17 cellular contexts compared by ENCODE assay signal in the genomic region with DNA sequence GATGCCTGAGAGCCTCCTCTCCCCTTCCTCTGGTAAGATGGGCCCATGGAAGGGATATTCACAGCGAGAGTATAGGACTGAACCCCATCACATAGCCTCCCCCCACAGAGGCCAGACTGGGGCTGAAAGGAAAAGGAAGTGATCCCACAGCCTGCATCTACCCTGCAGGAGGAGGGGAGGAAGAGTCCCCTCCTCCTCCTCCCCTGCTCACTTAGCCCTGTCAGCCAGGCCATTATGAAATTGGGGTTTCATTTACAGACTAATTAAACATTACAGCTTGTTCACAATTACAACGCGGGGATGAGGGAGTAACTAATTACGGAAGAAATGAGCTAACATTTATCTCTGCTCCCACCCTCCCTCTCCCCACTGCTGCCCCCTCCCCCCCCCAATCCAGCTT. TPM values are rescaled to one million over a fixed set of nuclear protein-coding genes. Genes with fewer than 3 reads are reported as not detected.
DNase-seq lines count a peak whose midpoint lies in the region; ATAC-seq, FAIRE-seq and TF ChIP-seq lines count a peak whose summit lies in the region.
"Had no signal": no experiment of that assay in that cellular context is flagged by ENCODE, and none has a peak within 500 bp of the region (broad histone marks: within the 10 kb centered on the region; RNA-seq: fewer than 3 reads in every experiment).

No MANE protein-coding gene starts in this region.

- H4K20me1 ChIP-seq in IMR-90 (ENCODE audit: insufficient read depth, low read length) = peaks cover 4% of the 10 kb centered on the region; the same call in 1 of the 2 replicates

- H4K5ac ChIP-seq in IMR-90 (ENCODE audit: low read depth, low read length) = no peak overlapping the region

- H3K36me3 Mint-ChIP-seq in neural crest cell (ENCODE audit: low read depth) = peaks cover 13% of the 10 kb centered on the region
- no peaks in the 10 kb centered on the region for H3K36me3 Mint-ChIP-seq in activated naive CD4-positive, alpha-beta T cell treated with anti-CD3 and anti-CD28 coated beads, Interleukin-2, amount 10 ng/mL, durations not matched to agents 7 days and 5 days

- CTCF ChIA-PET in IMR-90 (lab: Yijun Ruan, JAX) = interaction anchor here (1.2 to 1.3 kb wide), 2 partner anchors 19 to 21 kb away, joined by 3 read pairs; no protein-coding TSS in a partner anchor
- CTCF ChIA-PET in activated naive CD4-positive, alpha-beta T cell treated with anti-CD3 and anti-CD28 coated beads, Interleukin-2, amount 10 ng/mL, durations not matched to agents 7 days and 5 days (lab: Charles Lee) = interaction anchor here (1.0 to 1.8 kb wide), 10 partner anchors 12 to 81 kb away, joined by 3 to 8 read pairs (median 4); no protein-coding TSS in a partner anchor

- DNase-seq in IMR-90 (no peak), ascending aorta (ENCODE audit: low spot score in 2 of 2) (no peak), neural crest cell (ENCODE audit: low read depth, low spot score) (no peak), transverse colon (no peak), GM12891 (ENCODE audit: insufficient read length, low spot score) (no peak), NCI-H2107 treated with DMSO at 0.1 percent for 48 hours (lab: John Stamatoyannopoulos, UW; ENCODE audit: unreplicated experiment) (no peak)
- DNase-seq in activated CD4-positive, CD25-positive, alpha-beta regulatory T cell treated with anti-CD3 and anti-CD28 coated beads, Interleukin-2, amount 50 U/mL, for 72 hours = no peak
- DNase-seq in activated naive CD4-positive, alpha-beta T cell treated with anti-CD3 and anti-CD28 coated beads, Interleukin-2, amount 10 ng/mL, durations not matched to agents 7 days and 5 days = no peak
- DNase-seq: effector memory CD4-positive, alpha-beta T cell; MM.1S; NCI-H1694; PC-9; SIG-M5 had no signal

- H2AFZ ChIP-seq in IMR-90 (replicated peaks; ENCODE audit: low read length, poor library complexity) = peak overlapping the region; percentile 67
- H2AFZ ChIP-seq: PC-9 had no signal

- H2BK15ac ChIP-seq in IMR-90 (ENCODE audit: low read depth, low read length) = no peak overlapping the region

- POLR2A ChIA-PET in IMR-90 (lab: Charles Lee; ENCODE audit: unreplicated experiment) = no interaction called here

- H3K23ac ChIP-seq in IMR-90 (ENCODE audit: low read depth, low read length) = no peak overlapping the region; the same call in 1 of the 2 replicates

- H2BK5ac ChIP-seq in IMR-90 (ENCODE audit: low read depth, low read length, poor library complexity, severe bottlenecking) = no peak overlapping the region

- H3K9me1 ChIP-seq in IMR-90 (ENCODE audit: insufficient read depth, low read length) = peaks cover 13% of the 10 kb centered on the region

- H3K56ac ChIP-seq in IMR-90 (ENCODE audit: extremely low read depth, insufficient read depth, low read length) = no peak overlapping the region

- in situ Hi-C loops in IMR-90 (cut with MboI; ENCODE audit: low sequenced_read_pairs) (no loop called here), transverse colon (cut with MboI; ENCODE audit: low pct_ligation_motif_present in 1 of 4, low pct_unique_long_range_greater_than_20kb in 1 of 4, low sequenced_read_pairs in 3 of 4) (no loop called here)

- no peak overlapping the region for H3K4me2 ChIP-seq in IMR-90 (ENCODE audit: low read depth, low read length)
- H3K4me2 ChIP-seq: PC-9 had no signal

- H3K18ac ChIP-seq in IMR-90 (ENCODE audit: low read depth, low read length) = no peak overlapping the region

- H3K4me3 ChIP-seq in IMR-90 (ENCODE audit: insufficient read depth, low read depth, low read length) = no peak overlapping the region
- H3K4me3 ChIP-seq in ascending aorta = no peak overlapping the region
- H3K4me3 ChIP-seq in transverse colon = no peak overlapping the region
- H3K4me3 ChIP-seq: gastrocnemius medialis, PC-9 had no signal

- H3K4me1 Mint-ChIP-seq in neural crest cell = peaks cover 57% of the 10 kb centered on the region
- H3K4me1 Mint-ChIP-seq in activated naive CD4-positive, alpha-beta T cell treated with anti-CD3 and anti-CD28 coated beads, Interleukin-2, amount 10 ng/mL, durations not matched to agents 7 days and 5 days = peaks cover 7% of the 10 kb centered on the region

- no peak for TF ChIP-seq POLR2A in IMR-90 (IDR thresholded peaks at IDR 0.05; ENCODE audit: low read depth, low read length)
- no peak for TF ChIP-seq POLR2A in transverse colon (IDR thresholded peaks at IDR 0.05)
- no peak for TF ChIP-seq POLR2A in GM12891 (IDR thresholded peaks at IDR 0.05; ENCODE audit: low read depth, low read length)

- H2AK9ac ChIP-seq in IMR-90 (replicated peaks; ENCODE audit: low read depth, low read length, poor library complexity) = no peak overlapping the region

- H2BK120ac ChIP-seq in IMR-90 (ENCODE audit: low read depth, low read length) = no peak overlapping the region

- H3K36me3 ChIP-seq in IMR-90 (ENCODE audit: control insufficient read depth, insufficient read depth, low read length) = peaks cover 3% of the 10 kb centered on the region; the same call in 1 of the 2 replicates
- peaks cover 0 to under 1% of the 10 kb centered on the region in 2 donors for H3K36me3 ChIP-seq in ascending aorta
- no peaks in the 10 kb centered on the region for H3K36me3 ChIP-seq in transverse colon
- H3K36me3 ChIP-seq: gastrocnemius medialis had no signal

- no peak overlapping the region for H3K14ac ChIP-seq in IMR-90 (replicated peaks; ENCODE audit: low read depth, low read length)

- no peaks in the 10 kb centered on the region for H3K9me3 Mint-ChIP-seq in neural crest cell
- H3K9me3 Mint-ChIP-seq in activated naive CD4-positive, alpha-beta T cell treated with anti-CD3 and anti-CD28 coated beads, Interleukin-2, amount 10 ng/mL, durations not matched to agents 7 days and 5 days = no peaks in the 10 kb centered on the region
- H3K9me3 Mint-ChIP-seq: activated naive CD4-positive, alpha-beta T cell treated with anti-CD3 and anti-CD28 coated beads, Interleukin-2, amount 50 U/mL, for 24 hours; stimulated activated naive CD8-positive, alpha-beta T cell treated with anti-CD3 and anti-CD28 coated beads, Interleukin-15, Interleukin-2, amounts not matched to agents 100 ng/mL and 50 ng/mL, for 24 hours had no signal

- no peak for TF ChIP-seq RAD21 in IMR-90 (IDR thresholded peaks at IDR 0.05; ENCODE audit: low read length)

- dilution Hi-C loops in IMR-90 (cut with HindIII; ENCODE audit: low sequenced_read_pairs, unreplicated experiment) = no loop called here

- H3K4me3 Mint-ChIP-seq in neural crest cell = peak overlapping the region; percentile 81
- no peak overlapping the region for H3K4me3 Mint-ChIP-seq in activated naive CD4-positive, alpha-beta T cell treated with anti-CD3 and anti-CD28 coated beads, Interleukin-2, amount 10 ng/mL, durations not matched to agents 7 days and 5 days
- H3K4me3 Mint-ChIP-seq: activated naive CD4-positive, alpha-beta T cell treated with anti-CD3 and anti-CD28 coated beads, Interleukin-2, amount 50 U/mL, for 24 hours; stimulated activated naive CD8-positive, alpha-beta T cell treated with anti-CD3 and anti-CD28 coated beads, Interleukin-15, Interleukin-2, amounts not matched to agents 100 ng/mL and 50 ng/mL, for 24 hours had no signal

- H3K9me3 ChIP-seq in IMR-90 (ENCODE audit: control insufficient read depth, insufficient read depth, low read length) (no peaks in the 10 kb centered on the region), ascending aorta (no peaks in the 10 kb centered on the region), transverse colon (no peaks in the 10 kb centered on the region)
- H3K9me3 ChIP-seq: gastrocnemius medialis had no signal

- 0 out of 2 replicates have a peak overlapping the region, but pooled peaks have one; percentile 15 for H2AK5ac ChIP-seq in IMR-90 (ENCODE audit: low read depth, low read length)

- ATAC-seq in IMR-90 (ENCODE audit: low read depth) = no peak
- ATAC-seq: gastrocnemius medialis had no signal

- no peak overlapping the region for H4K8ac ChIP-seq in IMR-90 (ENCODE audit: low read depth in 2 of 2, low read length in 2 of 2)

- H4K91ac ChIP-seq in IMR-90 (ENCODE audit: insufficient read depth, low read depth, low read length) = no peak overlapping the region

- TF ChIP-seq CTCF in IMR-90 (conservative IDR thresholded peaks at IDR 0.05; ENCODE audit: low read depth, low read length) (no peak), ascending aorta (IDR thresholded peaks at IDR 0.05) (no peak), neural crest cell (conservative IDR thresholded peaks at IDR 0.05) (no peak), transverse colon (IDR thresholded peaks at IDR 0.05) (no peak)

- TF ChIP-seq EP300 in transverse colon (IDR thresholded peaks at IDR 0.05; ENCODE audit: low read depth) = no peak

- no peaks in the 10 kb centered on the region for H3K27me3 ChIP-seq in IMR-90 (ENCODE audit: control insufficient read depth, insufficient read depth, low read length)
- no peaks in the 10 kb centered on the region for H3K27me3 ChIP-seq in ascending aorta
- no peaks in the 10 kb centered on the region for H3K27me3 ChIP-seq in transverse colon
- H3K27me3 ChIP-seq: gastrocnemius medialis had no signal

- peaks cover 11% of the 10 kb centered on the region for H3K4me1 ChIP-seq in IMR-90 (ENCODE audit: control insufficient read depth, insufficient read depth, low read length)
- peaks cover 11 to 23% of the 10 kb centered on the region in 2 donors for H3K4me1 ChIP-seq in ascending aorta
- H3K4me1 ChIP-seq in transverse colon = peaks cover 43 to 50% (median 45%) of the 10 kb centered on the region in 4 donors

- peaks cover 0 to 3% of the 10 kb centered on the region in 2 experiments; a peak in 1 of 4 replicates for H3K79me1 ChIP-seq in IMR-90 (ENCODE audit: low read depth in 1 of 2, low read length in 2 of 2)

- intact Hi-C loops in IMR-90 (cut with micrococcal nuclease) (no loop called here), ascending aorta (cut with DNase I) (no loop called here), transverse colon (cut with DNase I; ENCODE audit: low total_unique reads) (no loop called here)

- no peak for FAIRE-seq in GM12891 (lab: Jason Lieb, UNC)

- WGBS in IMR-90 (ENCODE audit: extremely low coverage in 2 of 2, insufficient read length in 1 of 2), 2 experiments = no CpG with 5 or more reads among the region's 4 CpGs
- 55 to 71% methylated on average over 3 to 4 of the region's 4 CpGs for WGBS in transverse colon (ENCODE audit: low coverage in 1 of 2), 2 donors

- H3K9ac ChIP-seq in IMR-90 (ENCODE audit: low read depth, low read length) = no peak overlapping the region

- no peaks in the 10 kb centered on the region for H3K27me3 Mint-ChIP-seq in neural crest cell (ENCODE audit: low read depth)
- no peaks in the 10 kb centered on the region for H3K27me3 Mint-ChIP-seq in activated naive CD4-positive, alpha-beta T cell treated with anti-CD3 and anti-CD28 coated beads, Interleukin-2, amount 10 ng/mL, durations not matched to agents 7 days and 5 days
- H3K27me3 Mint-ChIP-seq: activated naive CD4-positive, alpha-beta T cell treated with anti-CD3 and anti-CD28 coated beads, Interleukin-2, amount 50 U/mL, for 24 hours; CD4-positive, alpha-beta memory T cell; stimulated activated naive CD8-positive, alpha-beta T cell treated with anti-CD3 and anti-CD28 coated beads, Interleukin-15, Interleukin-2, amounts not matched to agents 100 ng/mL and 50 ng/mL, for 24 hours had no signal

- no TSS peak for BruUV-seq in IMR-90 (replicated peaks; lab: Mats Ljungman, UMichigan)

- no peak overlapping the region; the same call in 1 of the 2 replicates for H3K4ac ChIP-seq in IMR-90 (ENCODE audit: low read depth, low read length)

- no peak overlapping the region for H3K27ac ChIP-seq in IMR-90 (ENCODE audit: insufficient read depth, low read length)
- H3K27ac ChIP-seq in ascending aorta = peak overlapping the region; percentile 84
- peak overlapping the region; percentile 71 to 89 (median 83) for H3K27ac ChIP-seq in transverse colon
- H3K27ac ChIP-seq: PC-9 had no signal

- peak overlapping the region; percentile 96 for H3K27ac Mint-ChIP-seq in neural crest cell (ENCODE audit: unreplicated experiment)
- H3K27ac Mint-ChIP-seq in activated naive CD4-positive, alpha-beta T cell treated with anti-CD3 and anti-CD28 coated beads, Interleukin-2, amount 10 ng/mL, durations not matched to agents 7 days and 5 days = no peak overlapping the region
- H3K27ac Mint-ChIP-seq: activated naive CD4-positive, alpha-beta T cell treated with anti-CD3 and anti-CD28 coated beads, Interleukin-2, amount 50 U/mL, for 24 hours; stimulated activated naive CD8-positive, alpha-beta T cell treated with anti-CD3 and anti-CD28 coated beads, Interleukin-15, Interleukin-2, amounts not matched to agents 100 ng/mL and 50 ng/mL, for 24 hours had no signal

- H2BK20ac ChIP-seq in IMR-90 (ENCODE audit: low read depth, low read length) = no peak overlapping the region

RNA-seq across cellular contexts. Expression of a gene that starts 25.4 kb away (rescaled TPM):
- 18.1 and 22.2 TPM in 2 replicates for total RNA-seq in IMR-90 (2012; rRNA removed)
- 34.3 and 39.4 TPM in 2 replicates for polyA plus RNA-seq in IMR-90 (2012; rRNA removed)
- 30.9 and 49.2 TPM in 2 replicates for polyA plus RNA-seq in IMR-90 (2012; cell fraction: cytosol; rRNA removed)
- polyA plus RNA-seq in IMR-90 (2012; cell fraction: nucleus; rRNA removed; ENCODE audit: low replicate concordance) = 124 and 135 TPM in 2 replicates
- total RNA-seq in ascending aorta = 42.7 TPM
- total RNA-seq in neural crest cell = 57.1 and 58.7 TPM in 2 replicates
- total RNA-seq in transverse colon = 100 to 1,000 TPM in 2 of 4 donors, 10 to 100 TPM in 2; 57.8 to 130 (median 93.6) TPM
- polyA plus RNA-seq in GM12891 (2012; ENCODE audit: low read depth, missing spikeins) = 29.7 TPM
